Comparison of ENCODE assay signal across 18 cellular contexts in the genomic region with DNA sequence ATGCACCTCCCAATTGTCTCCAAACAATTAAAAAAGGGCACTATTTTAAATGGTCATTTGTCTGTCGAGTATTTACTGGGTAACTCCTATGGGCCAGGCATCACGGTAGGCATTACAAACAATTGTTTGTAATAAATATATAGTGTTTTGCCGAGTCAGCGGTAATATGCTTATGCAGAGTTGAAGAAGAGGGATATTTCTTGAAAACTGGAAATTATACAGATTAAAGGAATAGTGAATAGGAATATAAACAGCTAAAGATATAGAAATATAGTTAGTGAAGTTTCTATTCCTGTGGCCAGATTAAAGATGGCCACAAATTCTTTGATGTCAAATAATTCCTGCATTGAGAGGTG. TPM values are rescaled to one million over a fixed set of nuclear protein-coding genes. Genes with fewer than 3 reads are reported as not detected.
DNase-seq lines count a peak whose midpoint lies in the region; ATAC-seq, FAIRE-seq and TF ChIP-seq lines count a peak whose summit lies in the region.
"Had no signal": no experiment of that assay in that cellular context is flagged by ENCODE, and none has a peak within 500 bp of the region (broad histone marks: within the 10 kb centered on the region; RNA-seq: fewer than 3 reads in every experiment).

No MANE protein-coding gene starts in this region.

- no peak for TF ChIP-seq POLR2A in H1 (IDR thresholded peaks at IDR 0.05; ENCODE audit: control extremely low read depth in 1 of 2, low read depth in 2 of 2, low read length in 2 of 2)

- H4K20me1 ChIP-seq in H1 (replicated peaks in 1 of 2; ENCODE audit: control insufficient read depth in 1 of 2, insufficient read depth in 2 of 2, low read length in 2 of 2) = no peaks in the 10 kb centered on the region

- H3K36me3 Mint-ChIP-seq in CD4-positive, alpha-beta T cell (ENCODE audit: low read depth) = no peaks in the 10 kb centered on the region
- H3K36me3 Mint-ChIP-seq: CD4-positive, alpha-beta memory T cell had no signal

- FAIRE-seq in H1 (lab: Jason Lieb, UNC) = no peak
- FAIRE-seq: A204.1, GM12892, GM18507, H54 had no signal

- H4K8ac ChIP-seq in H1 (ENCODE audit: extremely low read depth, insufficient read depth, low read length) = no peak overlapping the region

- no peak overlapping the region for H3K4me2 ChIP-seq in H1 (ENCODE audit: insufficient read depth in 1 of 2, low read depth in 2 of 2, low read length in 2 of 2)

- H3K9me3 ChIP-seq in H1 (ENCODE audit: insufficient read depth in 2 of 2, low read depth in 1 of 2, low read length in 1 of 2) = no peaks in the 10 kb centered on the region
- H3K9me3 ChIP-seq in liver (ENCODE audit: control insufficient read depth in 4 of 4, low read length in 3 of 4) = no peaks in the 10 kb centered on the region
- no peaks in the 10 kb centered on the region for H3K9me3 ChIP-seq in psoas muscle
- no peaks in the 10 kb centered on the region for H3K9me3 ChIP-seq in CD4-positive, alpha-beta T cell (ENCODE audit: control insufficient read depth, low read length)

- peaks cover 4% of the 10 kb centered on the region for H3K9me3 Mint-ChIP-seq in CD4-positive, alpha-beta T cell

- no peaks in the 10 kb centered on the region for H3K36me3 ChIP-seq in H1 (ENCODE audit: control insufficient read depth in 2 of 4, insufficient read depth in 4 of 4, low read length in 3 of 4)
- H3K36me3 ChIP-seq in liver (ENCODE audit: control insufficient read depth in 4 of 4, insufficient read depth in 3 of 4, low read depth in 1 of 4, low read length in 3 of 4) = no peaks in the 10 kb centered on the region
- no peaks in the 10 kb centered on the region for H3K36me3 ChIP-seq in psoas muscle (ENCODE audit: insufficient read depth in 1 of 2, low read depth in 1 of 2)

- no peak overlapping the region for H2BK5ac ChIP-seq in H1 (ENCODE audit: low read depth, low read length)

- H2AK5ac ChIP-seq in H1 (ENCODE audit: low read depth, low read length) = no peak overlapping the region

- H3K4me3 ChIP-seq in H1 (ENCODE audit: extremely low read depth in 1 of 4, insufficient read depth in 2 of 4, low read depth in 3 of 4, low read length in 4 of 4) (no peak overlapping the region), liver (ENCODE audit: low read depth in 1 of 3, low read length in 3 of 3) (no peak overlapping the region), psoas muscle (no peak overlapping the region)
- H3K4me3 ChIP-seq: GM23248 had no signal

- no peaks in the 10 kb centered on the region for H3K23me2 ChIP-seq in H1 (ENCODE audit: low read depth, low read length)

- H3K9ac ChIP-seq in H1 (replicated peaks in 1 of 4; ENCODE audit: extremely low read depth in 1 of 4, low read depth in 3 of 4, low read length in 3 of 4) (no peak overlapping the region), liver (ENCODE audit: low read depth in 1 of 2, low read length in 2 of 2) (no peak overlapping the region)
- H3K9ac ChIP-seq: GM23248 had no signal

- no peaks in the 10 kb centered on the region for H3K27me3 Mint-ChIP-seq in CD4-positive, alpha-beta T cell

- H4K91ac ChIP-seq in H1 (replicated peaks; ENCODE audit: insufficient read length, low read length) = no peak overlapping the region

- no peaks in the 10 kb centered on the region for H3K27me3 ChIP-seq in H1 (replicated peaks in 1 of 4; ENCODE audit: control insufficient read depth in 3 of 4, extremely low read depth in 1 of 4, insufficient read depth in 3 of 4, low read length in 3 of 4)
- no peaks in the 10 kb centered on the region for H3K27me3 ChIP-seq in liver (ENCODE audit: control insufficient read depth in 4 of 4, insufficient read depth in 4 of 4, low read length in 3 of 4)
- H3K27me3 ChIP-seq in psoas muscle (ENCODE audit: insufficient read depth in 3 of 3, low read length in 2 of 3) = no peaks in the 10 kb centered on the region
- H3K27me3 ChIP-seq in CD4-positive, alpha-beta T cell (ENCODE audit: control insufficient read depth, insufficient read depth, low read length) = no peaks in the 10 kb centered on the region

- ATAC-seq in psoas muscle (no peak), HG02759 (IDR thresholded peaks at IDR 0.05; ENCODE audit: unreplicated experiment) (no peak)
- ATAC-seq in CD4-positive, alpha-beta T cell (ENCODE audit: poor library complexity) = no peak

- H3K27ac Mint-ChIP-seq in CD4-positive, alpha-beta T cell = no peak overlapping the region

- no peak for TF ChIP-seq RAD21 in H1 (IDR thresholded peaks at IDR 0.05 in 1 of 2, conservative IDR thresholded peaks at IDR 0.05 in 1 of 2; ENCODE audit: low read depth in 2 of 2, low read length in 2 of 2)
- TF ChIP-seq RAD21 in liver (IDR thresholded peaks at IDR 0.05) = no peak

- no peak overlapping the region for H3K4me3 Mint-ChIP-seq in CD4-positive, alpha-beta T cell
- H3K4me3 Mint-ChIP-seq: CD4-positive, alpha-beta memory T cell had no signal

- H2BK15ac ChIP-seq in H1 (ENCODE audit: low read length) = no peak overlapping the region

- H3K79me2 ChIP-seq in H1 (ENCODE audit: control insufficient read depth in 1 of 2, insufficient read depth in 2 of 2, low read length in 2 of 2) = no peaks in the 10 kb centered on the region

- no peak overlapping the region for H3K56ac ChIP-seq in H1 (replicated peaks; ENCODE audit: insufficient read length, low read depth, low read length)

- no peak overlapping the region for H3K27ac ChIP-seq in H1 (ENCODE audit: low read depth, low read length)
- H3K27ac ChIP-seq in liver (ENCODE audit: low read depth in 1 of 2, low read length in 2 of 2) = peak overlapping the region; percentile 32
- peak overlapping the region; percentile 90 for H3K27ac ChIP-seq in psoas muscle
- H3K27ac ChIP-seq in CD4-positive, alpha-beta T cell (ENCODE audit: low read depth, low read length) = no peak overlapping the region
- H3K27ac ChIP-seq: C4-2B, GM23248 had no signal

- intact Hi-C loops in psoas muscle (cut with DNase I) = loop anchor here in 1 of 2 donors (10.0 kb wide), 1 partner anchor 89 kb away; a partner anchor contains a TSS
- intact Hi-C loops in CD4-positive, alpha-beta T cell (cut with DNase I, micrococcal nuclease) = no loop called here

- no peak overlapping the region for H2BK12ac ChIP-seq in H1 (ENCODE audit: low read depth, low read length)

- no peak overlapping the region for H2BK120ac ChIP-seq in H1 (replicated peaks; ENCODE audit: low read depth, low read length)

- no peak overlapping the region for H3K14ac ChIP-seq in H1 (ENCODE audit: insufficient read length)

- no peak overlapping the region for H2BK20ac ChIP-seq in H1 (ENCODE audit: low read length)

- H3K18ac ChIP-seq in H1 (ENCODE audit: extremely low read depth, low read length) = no peak overlapping the region

- no peak for DNase-seq in H1 (ENCODE audit: low read depth in 1 of 2, low spot score in 2 of 2)
- DNase-seq in psoas muscle = no peak
- DNase-seq in NCI-H510A treated with DMSO at 0.1 percent for 48 hours (lab: John Stamatoyannopoulos, UW) = no peak
- DNase-seq in CD4-positive, alpha-beta T cell = no peak
- DNase-seq in UCSD-AML1 (lab: John Stamatoyannopoulos, UW; ENCODE audit: unreplicated experiment) = no peak
- DNase-seq: AML-193; CD4-positive, alpha-beta memory T cell; DMS79; GDM1; GM23248; HCEC 1CT had no signal

- CTCF ChIA-PET in H1 (lab: Charles Lee; ENCODE audit: partially characterized antibody) = no interaction called here
- CTCF ChIA-PET in CD4-positive, alpha-beta T cell (lab: Charles Lee) = no interaction called here

- WGBS in H1 (ENCODE audit: extremely low coverage in 1 of 2, insufficient coverage in 1 of 2, insufficient read length in 1 of 2, insufficient replicate concordance in 2 of 2, low coverage in 1 of 2, low lambda C conversion rate in 2 of 2, missing lambda C conversion rate in 1 of 2), 2 experiments = 94% methylated on average over 4 of the region's 4 CpGs; no CpG with 5 or more reads in 1 of the 2 experiments
- 89% methylated on average over 4 of the region's 4 CpGs for WGBS in liver
- WGBS in psoas muscle, 3 donors = 86 to 94% (median 88%) methylated on average over 4 of the region's 4 CpGs

- no peak for TF ChIP-seq CTCF in H1 (IDR thresholded peaks at IDR 0.05; ENCODE audit: control extremely low read depth in 1 of 3, insufficient read depth in 1 of 3, low read depth in 1 of 3, low read length in 3 of 3)
- TF ChIP-seq CTCF in liver (IDR thresholded peaks at IDR 0.05; ENCODE audit: low read depth, low read length, missing input control) = no peak
- no peak for TF ChIP-seq CTCF in psoas muscle (IDR thresholded peaks at IDR 0.05)
- TF ChIP-seq CTCF in CD4-positive, alpha-beta T cell (IDR thresholded peaks at IDR 0.05) = no peak

- no peaks in the 10 kb centered on the region for H3K4me1 ChIP-seq in H1 (replicated peaks in 1 of 4; ENCODE audit: control insufficient read depth in 3 of 4, insufficient read depth in 4 of 4, low read length in 3 of 4)
- peaks cover 0 to 8% (median 6%) of the 10 kb centered on the region in 4 donors for H3K4me1 ChIP-seq in liver (ENCODE audit: control insufficient read depth in 4 of 4, insufficient read depth in 4 of 4, low read length in 3 of 4)
- H3K4me1 ChIP-seq in psoas muscle = peaks cover 20% of the 10 kb centered on the region

- no peak overlapping the region for H2AFZ ChIP-seq in H1 (ENCODE audit: low read length)
- H2AFZ ChIP-seq: GM23248 had no signal

- no peak overlapping the region for H3K23ac ChIP-seq in H1 (ENCODE audit: insufficient read length)

- no peaks in the 10 kb centered on the region for H3K79me1 ChIP-seq in H1 (ENCODE audit: low read depth, low read length)

- no peak overlapping the region for H3K4ac ChIP-seq in H1 (replicated peaks; ENCODE audit: insufficient read length, low read depth, low read length)

- POLR2A ChIA-PET in H1 (lab: Charles Lee; ENCODE audit: partially characterized antibody) = interaction anchor here (1.0 kb wide), 1 partner anchor 13 kb away, joined by 3 read pairs; a partner anchor contains a TSS
- POLR2A ChIA-PET in CD4-positive, alpha-beta T cell (lab: Charles Lee) = no interaction called here

- no peak overlapping the region for H4K5ac ChIP-seq in H1 (ENCODE audit: insufficient read length, low read depth, low read length)

- no peak for TF ChIP-seq EP300 in H1 (IDR thresholded peaks at IDR 0.05; ENCODE audit: borderline replicate concordance in 1 of 2, low read depth in 2 of 2, low read length in 2 of 2)

- H3K4me1 Mint-ChIP-seq in CD4-positive, alpha-beta T cell (ENCODE audit: low read depth) = no peaks in the 10 kb centered on the region
- H3K4me1 Mint-ChIP-seq: CD4-positive, alpha-beta memory T cell had no signal

RNA-seq across cellular contexts. Expression of a gene that starts 13.5 kb away (rescaled TPM):
- total RNA-seq in H1 (2021; fragmentation: NEBNext Ultra II Directional; extraction: Animal tissue kit (Norgen Biotek cat#: 25700)) = 7.5 and 8.1 TPM in 2 replicates
- polyA plus RNA-seq in H1 (2011; rRNA removed) (14.1 and 15.4 TPM in 2 replicates), liver (10 to 100 TPM; 27.9 to 31.3 TPM), psoas muscle (10 to 100 TPM; 11.0 to 12.1 (median 11.5) TPM)
- 12.6 TPM for polyA plus RNA-seq in H1 (2011; cell fraction: cytosol; rRNA removed)
- 8.1 TPM for polyA plus RNA-seq in H1 (2011; cell fraction: nucleus; rRNA removed)
- polyA plus RNA-seq in H1 (2012, experiment 1 of 2) = 6.5 to 10.6 TPM (median 8.7 TPM) in 4 replicates
- polyA plus RNA-seq in H1 (2012, experiment 2 of 2) = 8.3 TPM
- polyA plus RNA-seq in H1 (2013, experiment 1 of 2) = 6.9 TPM
- polyA plus RNA-seq in H1 (2013, experiment 2 of 2) = 6.5 TPM
- 7.7 and 11.9 TPM in 2 replicates for polyA minus RNA-seq in H1 (2011; rRNA and poly(A)+ RNA removed)
- 5.2 TPM for polyA minus RNA-seq in H1 (2011; cell fraction: cytosol; rRNA and poly(A)+ RNA removed)
- 13.6 TPM for polyA minus RNA-seq in H1 (2011; cell fraction: nucleus; rRNA and poly(A)+ RNA removed)
- total RNA-seq in liver (10 to 100 TPM; 19.4 to 48.9 TPM), psoas muscle (10 to 100 TPM; 12.7 to 21.1 (median 14.7) TPM)
- 1 to 10 TPM; 5.8 to 9.2 TPM for total RNA-seq in CD4-positive, alpha-beta T cell

Comparison
In these comparisons a context has a peak if more than half of its experiments do, and no peak if none do; other contexts are left out.
1. H3K27ac ChIP-seq: peak in liver (2 of 2) and psoas muscle (single experiment); none in H1 (single experiment) and CD4-positive, alpha-beta T cell (single experiment).